ENCODE assay signal across 25 cellular contexts in genomic region chr18:13416848-13417247, GRCh38.
A peak's percentile ranks its signal among the peaks of the same experiment; 100 is the strongest.
DNase-seq lines count a peak whose midpoint lies in the region; ATAC-seq and TF ChIP-seq lines count a peak whose summit lies in the region.
"Had no signal": no experiment of that assay in that cellular context is flagged by ENCODE, and none has a peak within 500 bp of the region (broad histone marks: within the 10 kb centered on the region; RNA-seq: fewer than 3 reads in every experiment).

No MANE protein-coding gene starts in this region.

- no peak overlapping the region for H3K9ac ChIP-seq in IMR-90 (ENCODE audit: low read depth, low read length)

- H4K91ac ChIP-seq in IMR-90 (ENCODE audit: insufficient read depth, low read depth, low read length), result no peak overlapping the region

- H3K27ac ChIP-seq in IMR-90 (ENCODE audit: insufficient read depth, low read length), result no peak overlapping the region
- no peak overlapping the region for H3K27ac ChIP-seq in right cardiac atrium (ENCODE audit: low read length)
- H3K27ac ChIP-seq: body of pancreas, coronary artery, ovary had no signal

- H2AK5ac ChIP-seq in IMR-90 (ENCODE audit: low read depth, low read length), result no peak overlapping the region

- no peaks in the 10 kb centered on the region for H4K20me1 ChIP-seq in IMR-90 (ENCODE audit: insufficient read depth, low read length)

- no TSS peak for BruUV-seq in IMR-90 (replicated peaks; lab: Mats Ljungman, UMichigan)

- H4K8ac ChIP-seq in IMR-90 (ENCODE audit: low read depth in 2 of 2, low read length in 2 of 2), result no peak overlapping the region

- no peak overlapping the region for H2BK20ac ChIP-seq in IMR-90 (ENCODE audit: low read depth, low read length)

- H3K4me1 Mint-ChIP-seq in T-helper 17 cell, result peaks cover 21% of the 10 kb centered on the region
- H3K4me1 Mint-ChIP-seq: memory B cell had no signal

- no peak overlapping the region for H3K4me2 ChIP-seq in IMR-90 (ENCODE audit: low read depth, low read length)

- no peak overlapping the region for H2AFZ ChIP-seq in IMR-90 (replicated peaks; ENCODE audit: low read length, poor library complexity)

- H3K27me3 Mint-ChIP-seq in T-helper 17 cell, result no peaks in the 10 kb centered on the region
- H3K27me3 Mint-ChIP-seq: activated CD4-positive, alpha-beta T cell treated with anti-CD3 and anti-CD28 coated beads, Interleukin-2, amount 10 ng/mL, durations not matched to agents 7 days and 5 days; activated naive CD8-positive, alpha-beta T cell treated with anti-CD3 and anti-CD28 coated beads, Interleukin-2, amount 10 ng/mL, durations not matched to agents 7 days and 5 days; naive B cell; T-cell had no signal

- no peak overlapping the region for H2AK9ac ChIP-seq in IMR-90 (replicated peaks; ENCODE audit: low read depth, low read length, poor library complexity)

- CTCF ChIA-PET in IMR-90 (lab: Yijun Ruan, JAX), result no interaction called here

- H3K9me3 ChIP-seq in IMR-90 (ENCODE audit: control insufficient read depth, insufficient read depth, low read length) (peaks cover 2% of the 10 kb centered on the region; the same call in 1 of the 2 replicates), T-helper 17 cell (ENCODE audit: control insufficient read depth, low read length, poor library complexity, severe bottlenecking) (no peaks in the 10 kb centered on the region), right cardiac atrium (ENCODE audit: control insufficient read depth, low read length) (no peaks in the 10 kb centered on the region)
- H3K9me3 ChIP-seq: body of pancreas, ovary, thoracic aorta had no signal

- no peak overlapping the region for H2BK5ac ChIP-seq in IMR-90 (ENCODE audit: low read depth, low read length, poor library complexity, severe bottlenecking)

- no peak overlapping the region for H3K4me3 ChIP-seq in IMR-90 (ENCODE audit: insufficient read depth, low read depth, low read length)
- H3K4me3 ChIP-seq in right cardiac atrium (ENCODE audit: low read length), result no peak overlapping the region
- H3K4me3 ChIP-seq: body of pancreas, coronary artery, ovary, thoracic aorta had no signal

- POLR2A ChIA-PET in IMR-90 (lab: Charles Lee; ENCODE audit: unreplicated experiment), result no interaction called here

- H3K27ac Mint-ChIP-seq in T-helper 17 cell, result peak overlapping the region; percentile 60
- H3K27ac Mint-ChIP-seq: activated CD4-positive, alpha-beta T cell treated with anti-CD3 and anti-CD28 coated beads, Interleukin-2, amount 10 ng/mL, durations not matched to agents 7 days and 5 days; activated T-helper 2 cell treated with anti-CD3 and anti-CD28 coated beads, Interferon-gamma antibody, Interleukin-2, Interleukin-4, amounts not matched to agents 10 μg/mL and 5 μg/mL and 100 μg/mL, durations not matched to agents 14 hours and 24 hours and 36 hours; IgD-negative memory B cell; immature natural killer cell; memory B cell; naive B cell; stimulated activated memory B cell treated with anti-CD40 and anti-IgM and Interleukin-4, amounts not matched to agents 10 μg/mL and 1 μg/mL and 100 μg/mL, for 72 hours; T-cell had no signal

- no peaks in the 10 kb centered on the region for H3K9me1 ChIP-seq in IMR-90 (ENCODE audit: insufficient read depth, low read length)

- H3K23ac ChIP-seq in IMR-90 (ENCODE audit: low read depth, low read length), result no peak overlapping the region

- no peaks in the 10 kb centered on the region for H3K79me1 ChIP-seq in IMR-90 (ENCODE audit: low read depth in 1 of 2, low read length in 2 of 2)

- no peak overlapping the region for H3K18ac ChIP-seq in IMR-90 (ENCODE audit: low read depth, low read length)

- H2BK15ac ChIP-seq in IMR-90 (ENCODE audit: low read depth, low read length), result no peak overlapping the region

- TF ChIP-seq POLR2A in IMR-90 (IDR thresholded peaks at IDR 0.05; ENCODE audit: low read depth, low read length), result no peak

- intact Hi-C loops in IMR-90 (cut with micrococcal nuclease), result no loop called here
- intact Hi-C loops in right cardiac atrium (cut with DNase I), result no loop called here

- H4K5ac ChIP-seq in IMR-90 (ENCODE audit: low read depth, low read length), result no peak overlapping the region

- no peak for TF ChIP-seq CTCF in IMR-90 (conservative IDR thresholded peaks at IDR 0.05; ENCODE audit: low read depth, low read length)

- no peak for ATAC-seq in IMR-90 (ENCODE audit: low read depth)
- ATAC-seq in T-helper 17 cell, result no peak
- ATAC-seq in right cardiac atrium, result peak; percentile 52
- ATAC-seq in GM21825 (IDR thresholded peaks at IDR 0.05; ENCODE audit: unreplicated experiment), result no peak
- ATAC-seq: body of pancreas; stimulated activated memory B cell treated with anti-CD40 and anti-IgM and Interleukin-4, amounts not matched to agents 10 μg/mL and 1 μg/mL and 100 μg/mL, for 72 hours had no signal

- no peaks in the 10 kb centered on the region for H3K4me1 ChIP-seq in IMR-90 (ENCODE audit: control insufficient read depth, insufficient read depth, low read length)
- H3K4me1 ChIP-seq in right cardiac atrium (ENCODE audit: control insufficient read depth, insufficient read depth, low read length), result peaks cover 15% of the 10 kb centered on the region
- H3K4me1 ChIP-seq: body of pancreas had no signal

- H3K4ac ChIP-seq in IMR-90 (ENCODE audit: low read depth, low read length), result no peak overlapping the region

- no peak overlapping the region for H3K56ac ChIP-seq in IMR-90 (ENCODE audit: extremely low read depth, insufficient read depth, low read length)

- no peak overlapping the region for H2BK120ac ChIP-seq in IMR-90 (ENCODE audit: low read depth, low read length)

- no peak overlapping the region for H3K14ac ChIP-seq in IMR-90 (replicated peaks; ENCODE audit: low read depth, low read length)

- no peak for TF ChIP-seq RAD21 in IMR-90 (IDR thresholded peaks at IDR 0.05; ENCODE audit: low read length)

- no peaks in the 10 kb centered on the region for H3K27me3 ChIP-seq in IMR-90 (ENCODE audit: control insufficient read depth, insufficient read depth, low read length)
- H3K27me3 ChIP-seq in right cardiac atrium (ENCODE audit: control insufficient read depth, insufficient read depth), result no peaks in the 10 kb centered on the region
- H3K27me3 ChIP-seq: body of pancreas, ovary had no signal

- no CpG with 5 or more reads among the region's 3 CpGs for WGBS in IMR-90 (ENCODE audit: extremely low coverage in 2 of 2, insufficient read length in 1 of 2), 2 experiments
- 62% methylated on average over 3 of the region's 3 CpGs for WGBS in right cardiac atrium

- no peak overlapping the region for H3K4me3 Mint-ChIP-seq in T-helper 17 cell
- H3K4me3 Mint-ChIP-seq: activated CD4-positive, alpha-beta T cell treated with anti-CD3 and anti-CD28 coated beads, Interleukin-2, amount 10 ng/mL, durations not matched to agents 7 days and 5 days; IgD-negative memory B cell; immature natural killer cell; memory B cell; naive B cell; stimulated activated memory B cell treated with anti-CD40 and anti-IgM and Interleukin-4, amounts not matched to agents 10 μg/mL and 1 μg/mL and 100 μg/mL, for 72 hours had no signal

- no peak for DNase-seq in IMR-90
- no peak for DNase-seq in T-helper 17 cell
- no peak for DNase-seq in right cardiac atrium
- DNase-seq in putamen (ENCODE audit: low spot score), result peak; percentile 74
- no peak for DNase-seq in NCI-H2107 (lab: John Stamatoyannopoulos, UW)
- DNase-seq in NCI-H1417 treated with DMSO at 0.1 percent for 48 hours (lab: John Stamatoyannopoulos, UW), result no peak
- DNase-seq: activated CD4-positive, alpha-beta T cell treated with anti-CD3 and anti-CD28 coated beads, Interleukin-2, amount 10 ng/mL, durations not matched to agents 7 days and 5 days; activated CD8-positive, alpha-beta memory T cell treated with anti-CD3 and anti-CD28 coated beads, Interleukin-2, amount 50 U/mL, for 4 hours; activated naive CD8-positive, alpha-beta T cell treated with anti-CD3 and anti-CD28 coated beads, Interleukin-2, amount 10 ng/mL, durations not matched to agents 7 days and 5 days; body of pancreas; DMS79 treated with DMSO at 0.1 percent for 48 hours; immature natural killer cell; naive B cell; NCI-H2081 treated with DMSO at 0.1 percent for 48 hours; NCI-H526; ovary; stimulated activated CD4-positive, alpha-beta T cell treated with anti-CD3 and anti-CD28 coated beads, Interleukin-1b, Interleukin-23, amount 100 ng/mL, for 48 hours; T-cell had no signal

- dilution Hi-C loops in IMR-90 (cut with HindIII; ENCODE audit: low sequenced_read_pairs, unreplicated experiment), result no loop called here

- H3K36me3 ChIP-seq in IMR-90 (ENCODE audit: control insufficient read depth, insufficient read depth, low read length), result no peaks in the 10 kb centered on the region
- H3K36me3 ChIP-seq: ovary, thoracic aorta had no signal

- H3K36me3 Mint-ChIP-seq in T-helper 17 cell (ENCODE audit: low read depth), result no peaks in the 10 kb centered on the region
- H3K36me3 Mint-ChIP-seq: memory B cell had no signal

- in situ Hi-C loops in IMR-90 (cut with MboI; ENCODE audit: low sequenced_read_pairs), result no loop called here

TF ChIP-seq in IMR-90, 13 proteins besides CTCF, POLR2A, EP300 and RAD21:
- TF ChIP-seq RFX5 (IDR thresholded peaks at IDR 0.05; ENCODE audit: low read depth, low read length), result no peak
- TF ChIP-seq NFE2L2 (IDR thresholded peaks at IDR 0.05; ENCODE audit: low read depth, low read length), result no peak
- 0 out of 2 replicates have a peak, but pooled peaks have one; percentile 10 for TF ChIP-seq CEBPB (IDR thresholded peaks at IDR 0.05; ENCODE audit: low read depth, low read length)
- TF ChIP-seq RCOR1 (IDR thresholded peaks at IDR 0.05; ENCODE audit: insufficient replicate concordance, low read length), result no peak
- no peak for TF ChIP-seq FOS (IDR thresholded peaks at IDR 0.05; ENCODE audit: low read depth, low read length)
- no peak for TF ChIP-seq SMC3 (IDR thresholded peaks at IDR 0.05; ENCODE audit: low read depth, low read length)

Comparison
In these comparisons a context has a peak if more than half of its experiments do, and no peak if none do; other contexts are left out.
1. ATAC-seq: peak in right cardiac atrium (2 of 2); none in IMR-90 (single experiment), T-helper 17 cell (single experiment) and GM21825 (single experiment).